19 cellular contexts compared by ENCODE assay signal in genomic region chr4:120314969-120315368, GRCh38.
"Had no signal": no experiment of that assay in that cellular context is flagged by ENCODE, and none has a peak within 500 bp of the region (broad histone marks: within the 10 kb centered on the region; RNA-seq: fewer than 3 reads in every experiment).

No MANE protein-coding gene starts in this region.

- H3K4me1 ChIP-seq: colonic mucosa, pancreas, tibial artery, upper lobe of left lung, uterus had no signal

- H3K9me3 ChIP-seq: colonic mucosa, heart right ventricle, pancreas, tibial artery, upper lobe of left lung, uterus had no signal

- H3K4me3 ChIP-seq: colonic mucosa, heart right ventricle, pancreas, tibial artery, upper lobe of left lung, uterus had no signal

- H3K27ac Mint-ChIP-seq: endodermal cell; naive thymus-derived CD4-positive, alpha-beta T cell; progenitor cell of endocrine pancreas; stimulated activated memory B cell treated with anti-CD40 and anti-IgM and Interleukin-4, amounts not matched to agents 10 μg/mL and 1 μg/mL and 100 μg/mL, for 72 hours; stimulated activated naive CD8-positive, alpha-beta T cell treated with anti-CD3 and anti-CD28 coated beads, Interleukin-15, Interleukin-2, amounts not matched to agents 100 ng/mL and 50 ng/mL, for 24 hours had no signal

- H3K36me3 Mint-ChIP-seq: naive thymus-derived CD4-positive, alpha-beta T cell; stimulated activated memory B cell treated with anti-CD40 and anti-IgM and Interleukin-4, amounts not matched to agents 10 μg/mL and 1 μg/mL and 100 μg/mL, for 72 hours had no signal

- DNase-seq: colonic mucosa; effector CD4-positive, alpha-beta T cell; endodermal cell; heart right ventricle; hypothalamus; kidney glomerular epithelial cell; mammary epithelial cell; naive thymus-derived CD4-positive, alpha-beta T cell; pancreas; right cardiac atrium; small intestine; stimulated activated CD4-positive, alpha-beta T cell treated with anti-CD3 and anti-CD28 coated beads, Interleukin-4, amount 100 ng/mL, for 1 hour; tibial artery; upper lobe of left lung; uterus had no signal

- H3K27me3 ChIP-seq: colonic mucosa, heart right ventricle, pancreas, tibial artery, upper lobe of left lung, uterus had no signal

- H3K27me3 Mint-ChIP-seq: progenitor cell of endocrine pancreas; stimulated activated memory B cell treated with anti-CD40 and anti-IgM and Interleukin-4, amounts not matched to agents 10 μg/mL and 1 μg/mL and 100 μg/mL, for 72 hours; stimulated activated naive CD8-positive, alpha-beta T cell treated with anti-CD3 and anti-CD28 coated beads, Interleukin-15, Interleukin-2, amounts not matched to agents 100 ng/mL and 50 ng/mL, for 24 hours had no signal

- H3K36me3 ChIP-seq: colonic mucosa, heart right ventricle, pancreas, tibial artery, upper lobe of left lung, uterus had no signal

- ATAC-seq: heart right ventricle; left lobe of liver; naive thymus-derived CD4-positive, alpha-beta T cell; pancreas; right cardiac atrium; stimulated activated memory B cell treated with anti-CD40 and anti-IgM and Interleukin-4, amounts not matched to agents 10 μg/mL and 1 μg/mL and 100 μg/mL, for 72 hours had no signal

- H3K4me3 Mint-ChIP-seq: endodermal cell; naive thymus-derived CD4-positive, alpha-beta T cell; stimulated activated memory B cell treated with anti-CD40 and anti-IgM and Interleukin-4, amounts not matched to agents 10 μg/mL and 1 μg/mL and 100 μg/mL, for 72 hours; stimulated activated naive CD8-positive, alpha-beta T cell treated with anti-CD3 and anti-CD28 coated beads, Interleukin-15, Interleukin-2, amounts not matched to agents 100 ng/mL and 50 ng/mL, for 24 hours had no signal

- H3K4me1 Mint-ChIP-seq: stimulated activated memory B cell treated with anti-CD40 and anti-IgM and Interleukin-4, amounts not matched to agents 10 μg/mL and 1 μg/mL and 100 μg/mL, for 72 hours had no signal

- H3K27ac ChIP-seq: colonic mucosa, heart right ventricle, pancreas, tibial artery, upper lobe of left lung, uterus had no signal

- H3K9me3 Mint-ChIP-seq: stimulated activated naive CD8-positive, alpha-beta T cell treated with anti-CD3 and anti-CD28 coated beads, Interleukin-15, Interleukin-2, amounts not matched to agents 100 ng/mL and 50 ng/mL, for 24 hours had no signal
